Comparison of ENCODE assay signal across 12 cellular contexts in genomic region chr20:34074101-34074760, GRCh38. TPM values are rescaled to one million over a fixed set of nuclear protein-coding genes. Genes with fewer than 3 reads are reported as not detected.
DNase-seq lines count a peak whose midpoint lies in the region; ATAC-seq and TF ChIP-seq lines count a peak whose summit lies in the region.
"Had no signal": no experiment of that assay in that cellular context is flagged by ENCODE, and none has a peak within 500 bp of the region (broad histone marks: within the 10 kb centered on the region; RNA-seq: fewer than 3 reads in every experiment).

No MANE protein-coding gene starts in this region.

- no peak for TF ChIP-seq CTCF in mammary epithelial cell (conservative IDR thresholded peaks at IDR 0.05 in 1 of 2, IDR thresholded peaks at IDR 0.05 in 1 of 2; ENCODE audit: extremely low read depth in 1 of 2, insufficient read depth in 1 of 2, low read depth in 1 of 2, low read length in 2 of 2)
- no peak for TF ChIP-seq CTCF in MCF 10A (IDR thresholded peaks at IDR 0.05; ENCODE audit: unreplicated experiment)
- no peak for TF ChIP-seq CTCF in RWPE2 (IDR thresholded peaks at IDR 0.05; ENCODE audit: poor library complexity, severe bottlenecking)
- no peak for TF ChIP-seq CTCF in fibroblast of mammary gland (conservative IDR thresholded peaks at IDR 0.05; ENCODE audit: control insufficient read depth, insufficient read depth, low read depth, low read length)
- no peak for TF ChIP-seq CTCF in osteocyte (IDR thresholded peaks at IDR 0.05)

- DNase-seq in mammary epithelial cell (peak; percentile 50), MCF 10A (ENCODE audit: unreplicated experiment) (no peak), RWPE2 (ENCODE audit: low spot score) (no peak), fibroblast of mammary gland (ENCODE audit: low read depth) (peak; percentile 23), osteocyte (ENCODE audit: extremely low spot score, unreplicated experiment) (no peak)
- no peak for DNase-seq in stimulated activated naive CD8-positive, alpha-beta T cell treated with anti-CD3 and anti-CD28 coated beads, Interleukin-15, amount 100 ng/mL, for 72 hours
- DNase-seq: amniotic stem cell, KBM-7, right cardiac atrium had no signal

- dilution Hi-C loops in mammary epithelial cell (cut with HindIII; ENCODE audit: low sequenced_read_pairs), result loop anchor here (5.0 kb wide), 1 partner anchor 53 kb away; no protein-coding TSS in a partner anchor

- no peak overlapping the region for H3K4me3 Mint-ChIP-seq in MCF 10A (ENCODE audit: unreplicated experiment)
- no peak overlapping the region for H3K4me3 Mint-ChIP-seq in stimulated activated naive CD8-positive, alpha-beta T cell treated with anti-CD3 and anti-CD28 coated beads, Interleukin-15, amount 100 ng/mL, for 72 hours
- H3K4me3 Mint-ChIP-seq in osteocyte (ENCODE audit: unreplicated experiment), result no peak overlapping the region
- H3K4me3 Mint-ChIP-seq: natural killer cell treated with Interleukin-12 subunit alpha and Interleukin-12 subunit beta and Interleukin-15 and Interleukin-18, amount 100 ng/mL, for 72 hours had no signal

- no peaks in the 10 kb centered on the region for H3K9me3 Mint-ChIP-seq in MCF 10A (ENCODE audit: unreplicated experiment)
- H3K9me3 Mint-ChIP-seq in stimulated activated naive CD8-positive, alpha-beta T cell treated with anti-CD3 and anti-CD28 coated beads, Interleukin-15, amount 100 ng/mL, for 72 hours, result no peaks in the 10 kb centered on the region
- no peaks in the 10 kb centered on the region for H3K9me3 Mint-ChIP-seq in osteocyte (ENCODE audit: unreplicated experiment)
- H3K9me3 Mint-ChIP-seq: natural killer cell treated with Interleukin-12 subunit alpha and Interleukin-12 subunit beta and Interleukin-15 and Interleukin-18, amount 100 ng/mL, for 72 hours had no signal

- no peaks in the 10 kb centered on the region for H4K20me1 ChIP-seq in mammary epithelial cell (ENCODE audit: insufficient read depth, low read length)

- CTCF ChIA-PET in mammary epithelial cell (lab: Charles Lee; ENCODE audit: low non-redundant PET) (no interaction called here), MCF 10A (lab: Yijun Ruan, JAX) (interaction anchor here (0.6 to 1.2 kb wide), 6 partner anchors 9 to 1921 kb away, joined by 3 to 4 read pairs (median 3); no protein-coding TSS in a partner anchor)

- no peaks in the 10 kb centered on the region for H3K27me3 ChIP-seq in mammary epithelial cell (ENCODE audit: insufficient read depth, low read length)
- no peaks in the 10 kb centered on the region for H3K27me3 ChIP-seq in RWPE2 (ENCODE audit: insufficient read depth, poor library complexity, severe bottlenecking)

- no TSS peak for BruUV-seq in mammary epithelial cell (replicated peaks; lab: Mats Ljungman, UMichigan)
- no TSS peak for BruUV-seq in MCF 10A (replicated peaks; lab: Mats Ljungman, UMichigan)

- no peak overlapping the region for H2AFZ ChIP-seq in mammary epithelial cell (ENCODE audit: low read depth, low read length)

- H3K36me3 ChIP-seq in mammary epithelial cell (ENCODE audit: insufficient read depth, low read length) (peaks cover 9% of the 10 kb centered on the region), RWPE2 (ENCODE audit: low read depth) (peaks cover 60% of the 10 kb centered on the region)

- no peaks in the 10 kb centered on the region for H3K9me3 ChIP-seq in mammary epithelial cell (replicated peaks; ENCODE audit: insufficient read depth, low read length)
- H3K9me3 ChIP-seq in RWPE2 (ENCODE audit: severe bottlenecking), result no peaks in the 10 kb centered on the region

- H3K4me1 Mint-ChIP-seq in MCF 10A (ENCODE audit: insufficient read depth, unreplicated experiment) (no peaks in the 10 kb centered on the region), osteocyte (ENCODE audit: unreplicated experiment) (peaks cover 7% of the 10 kb centered on the region)
- peaks cover 27% of the 10 kb centered on the region for H3K4me1 Mint-ChIP-seq in stimulated activated naive CD8-positive, alpha-beta T cell treated with anti-CD3 and anti-CD28 coated beads, Interleukin-15, amount 100 ng/mL, for 72 hours

- intact Hi-C loops in mammary epithelial cell (cut with micrococcal nuclease), result no loop called here
- intact Hi-C loops in MCF 10A (cut with micrococcal nuclease), result no loop called here

- peaks cover 9% of the 10 kb centered on the region for H3K4me1 ChIP-seq in mammary epithelial cell (ENCODE audit: insufficient read depth, low read length)
- H3K4me1 ChIP-seq in RWPE2 (ENCODE audit: insufficient read depth, poor library complexity, severe bottlenecking), result no peaks in the 10 kb centered on the region

- H3K27me3 Mint-ChIP-seq in MCF 10A (ENCODE audit: insufficient read depth, unreplicated experiment) (no peaks in the 10 kb centered on the region), osteocyte (ENCODE audit: unreplicated experiment) (no peaks in the 10 kb centered on the region)
- H3K27me3 Mint-ChIP-seq in stimulated activated naive CD8-positive, alpha-beta T cell treated with anti-CD3 and anti-CD28 coated beads, Interleukin-15, amount 100 ng/mL, for 72 hours, result no peaks in the 10 kb centered on the region
- H3K27me3 Mint-ChIP-seq: natural killer cell treated with Interleukin-12 subunit alpha and Interleukin-12 subunit beta and Interleukin-15 and Interleukin-18, amount 100 ng/mL, for 72 hours had no signal

- peak; percentile 11; the same call in 1 of the 3 replicates for ATAC-seq in RWPE2 (ENCODE audit: low read depth)
- ATAC-seq in stimulated activated naive CD8-positive, alpha-beta T cell treated with anti-CD3 and anti-CD28 coated beads, Interleukin-15, amount 100 ng/mL, for 72 hours, result peak; percentile 82
- ATAC-seq in HG03442 (IDR thresholded peaks at IDR 0.05; ENCODE audit: unreplicated experiment), result no peak
- ATAC-seq in HG03139 (IDR thresholded peaks at IDR 0.05; ENCODE audit: unreplicated experiment), result no peak
- ATAC-seq: right cardiac atrium had no signal

- H3K4me3 ChIP-seq in mammary epithelial cell (replicated peaks in 1 of 3; ENCODE audit: insufficient read depth in 1 of 3, low read depth in 2 of 3, low read length in 3 of 3) (no peak overlapping the region), RWPE2 (ENCODE audit: severe bottlenecking) (no peak overlapping the region), fibroblast of mammary gland (ENCODE audit: control insufficient read depth, low read depth, low read length) (no peak overlapping the region)

- POLR2A ChIA-PET in MCF 10A (lab: Yijun Ruan, JAX), result interaction anchor here (0.6 to 1.3 kb wide), 3 partner anchors 9 to 404 kb away, joined by 3 to 5 read pairs (median 5); partner anchors contain the start of gene EIF2S2

- H3K27ac Mint-ChIP-seq in MCF 10A (ENCODE audit: low read depth, unreplicated experiment) (no peak overlapping the region), osteocyte (ENCODE audit: unreplicated experiment) (no peak overlapping the region)
- peak overlapping the region in 1 of 2 donors; percentile 69 for H3K27ac Mint-ChIP-seq in stimulated activated naive CD8-positive, alpha-beta T cell treated with anti-CD3 and anti-CD28 coated beads, Interleukin-15, amount 100 ng/mL, for 72 hours
- H3K27ac Mint-ChIP-seq: natural killer cell treated with Interleukin-12 subunit alpha and Interleukin-12 subunit beta and Interleukin-15 and Interleukin-18, amount 100 ng/mL, for 72 hours had no signal

- in situ Hi-C loops in mammary epithelial cell (cut with MboI; ENCODE audit: low sequenced_read_pairs in 2 of 2), result no loop called here

- WGBS in mammary epithelial cell (ENCODE audit: low coverage, missing lambda C conversion rate), result 78% methylated on average over 4 of the region's 7 CpGs

- peaks cover 56% of the 10 kb centered on the region for H3K79me2 ChIP-seq in mammary epithelial cell (ENCODE audit: insufficient read depth, low read length)

- H3K9ac ChIP-seq in mammary epithelial cell (ENCODE audit: insufficient read depth, low read length), result no peak overlapping the region

- H3K36me3 Mint-ChIP-seq in MCF 10A (ENCODE audit: insufficient read depth, unreplicated experiment), result peaks cover 34% of the 10 kb centered on the region
- peaks cover 7% of the 10 kb centered on the region for H3K36me3 Mint-ChIP-seq in osteocyte (ENCODE audit: unreplicated experiment)

- H3K4me2 ChIP-seq in mammary epithelial cell (ENCODE audit: insufficient read depth, low read depth, low read length), result no peak overlapping the region

- no peak overlapping the region for H3K27ac ChIP-seq in mammary epithelial cell (ENCODE audit: insufficient read depth, low read depth, low read length)
- no peak overlapping the region for H3K27ac ChIP-seq in RWPE2 (ENCODE audit: poor library complexity, severe bottlenecking)

RNA-seq across cellular contexts. Expression of gene EIF2S2, which starts 37.8 kb away (rescaled TPM):
- total RNA-seq in mammary epithelial cell, result 100 to 1,000 TPM in 1 of 2 donors, 10 to 100 TPM in 1; 99.2 to 157 TPM
- polyA plus RNA-seq in mammary epithelial cell, result 83.7 TPM
- 22.4 TPM for polyA minus RNA-seq in mammary epithelial cell
- 151 and 191 TPM in 2 replicates for total RNA-seq in MCF 10A (2022)
- total RNA-seq in osteocyte, result 87.9 and 90.6 TPM in 2 replicates

Comparison
In these comparisons a context has a peak if more than half of its experiments do, and no peak if none do; other contexts are left out.
1. DNase-seq: peak in mammary epithelial cell (single experiment) and fibroblast of mammary gland (single experiment); none in MCF 10A (single experiment), RWPE2 (single experiment), stimulated activated naive CD8-positive, alpha-beta T cell treated with anti-CD3 and anti-CD28 coated beads, Interleukin-15, amount 100 ng/mL, for 72 hours (0 of 2) and osteocyte (single experiment).
2. ATAC-seq: peak in RWPE2 (single experiment) and stimulated activated naive CD8-positive, alpha-beta T cell treated with anti-CD3 and anti-CD28 coated beads, Interleukin-15, amount 100 ng/mL, for 72 hours (single experiment); none in HG03442 (single experiment) and HG03139 (single experiment).